In the genomic region with DNA sequence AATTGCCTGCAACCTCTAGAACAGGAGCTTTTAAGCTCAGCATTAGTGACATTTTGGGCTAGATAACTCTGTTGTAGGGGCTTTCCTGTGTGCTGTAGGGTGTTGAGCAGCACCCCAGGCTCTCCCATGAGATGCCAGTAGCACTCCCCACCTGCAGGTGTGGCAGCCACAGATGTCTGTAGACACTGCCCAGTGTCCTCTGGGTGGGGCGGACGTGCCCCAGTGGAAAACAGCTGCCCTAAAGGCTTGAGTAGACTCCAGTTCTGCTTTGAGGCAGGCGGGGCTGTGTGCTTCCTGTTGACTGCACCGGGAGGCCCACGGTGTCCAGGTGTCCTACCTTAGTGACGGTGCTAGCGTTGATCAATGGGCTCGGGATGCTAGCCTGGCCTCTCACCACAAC, we compare ENCODE assay signal across 10 cellular contexts. TPM values are rescaled to one million over a fixed set of nuclear protein-coding genes. Genes with fewer than 3 reads are reported as not detected.
A peak's percentile ranks its signal among the peaks of the same experiment; 100 is the strongest.
DNase-seq lines count a peak whose midpoint lies in the region; TF ChIP-seq lines count a peak whose summit lies in the region.
"Had no signal": no experiment of that assay in that cellular context is flagged by ENCODE, and none has a peak within 500 bp of the region (broad histone marks: within the 10 kb centered on the region; RNA-seq: fewer than 3 reads in every experiment).

No MANE protein-coding gene starts in this region.

- no TSS peak for BruUV-seq in MCF 10A (replicated peaks; lab: Mats Ljungman, UMichigan)

- H3K36me3 ChIP-seq in transverse colon (peaks cover 0 to 14% (median 0%) of the 10 kb centered on the region in 4 donors), BE2C (peaks cover 63% of the 10 kb centered on the region)

- no peaks in the 10 kb centered on the region for H3K9me3 Mint-ChIP-seq in activated T-cell treated with anti-CD3 and anti-CD28 coated beads, Interleukin-2, amount 50 U/mL, for 24 hours
- no peaks in the 10 kb centered on the region for H3K9me3 Mint-ChIP-seq in activated naive CD4-positive, alpha-beta T cell treated with anti-CD3 and anti-CD28 coated beads, Interleukin-2, amount 10 ng/mL, durations not matched to agents 7 days and 5 days
- no peaks in the 10 kb centered on the region for H3K9me3 Mint-ChIP-seq in MCF 10A (ENCODE audit: unreplicated experiment)

- CTCF ChIA-PET in activated naive CD4-positive, alpha-beta T cell treated with anti-CD3 and anti-CD28 coated beads, Interleukin-2, amount 10 ng/mL, durations not matched to agents 7 days and 5 days (lab: Charles Lee), result interaction anchor here (1.3 kb wide), 2 partner anchors 76 to 115 kb away, joined by 4 read pairs; no protein-coding TSS in a partner anchor
- CTCF ChIA-PET in MCF 10A (lab: Yijun Ruan, JAX), result no interaction called here

- intact Hi-C loops in transverse colon (cut with DNase I; ENCODE audit: low total_unique reads) (no loop called here), MCF 10A (cut with micrococcal nuclease) (no loop called here)

- in situ Hi-C loops in transverse colon (cut with MboI; ENCODE audit: low pct_ligation_motif_present in 1 of 4, low pct_unique_long_range_greater_than_20kb in 1 of 4, low sequenced_read_pairs in 3 of 4), result no loop called here

- no peak for TF ChIP-seq EP300 in transverse colon (IDR thresholded peaks at IDR 0.05; ENCODE audit: low read depth)

- H3K4me1 Mint-ChIP-seq in activated T-cell treated with anti-CD3 and anti-CD28 coated beads, Interleukin-2, amount 50 U/mL, for 24 hours (ENCODE audit: low read depth), result peaks cover 56% of the 10 kb centered on the region
- peaks cover 64% of the 10 kb centered on the region for H3K4me1 Mint-ChIP-seq in activated naive CD4-positive, alpha-beta T cell treated with anti-CD3 and anti-CD28 coated beads, Interleukin-2, amount 10 ng/mL, durations not matched to agents 7 days and 5 days
- no peaks in the 10 kb centered on the region for H3K4me1 Mint-ChIP-seq in MCF 10A (ENCODE audit: insufficient read depth, unreplicated experiment)

- no peaks in the 10 kb centered on the region for H3K27me3 Mint-ChIP-seq in activated T-cell treated with anti-CD3 and anti-CD28 coated beads, Interleukin-2, amount 50 U/mL, for 24 hours
- H3K27me3 Mint-ChIP-seq in activated naive CD4-positive, alpha-beta T cell treated with anti-CD3 and anti-CD28 coated beads, Interleukin-2, amount 10 ng/mL, durations not matched to agents 7 days and 5 days, result no peaks in the 10 kb centered on the region
- no peaks in the 10 kb centered on the region for H3K27me3 Mint-ChIP-seq in MCF 10A (ENCODE audit: insufficient read depth, unreplicated experiment)

- H3K4me3 ChIP-seq in transverse colon (peak overlapping the region in 2 of 4 donors; percentile 16 to 19), BE2C (ENCODE audit: low read depth, low read length) (no peak overlapping the region)

- H3K4me3 Mint-ChIP-seq in activated T-cell treated with anti-CD3 and anti-CD28 coated beads, Interleukin-2, amount 50 U/mL, for 24 hours, result no peak overlapping the region
- peak overlapping the region; percentile 59 for H3K4me3 Mint-ChIP-seq in activated naive CD4-positive, alpha-beta T cell treated with anti-CD3 and anti-CD28 coated beads, Interleukin-2, amount 10 ng/mL, durations not matched to agents 7 days and 5 days
- H3K4me3 Mint-ChIP-seq in MCF 10A (ENCODE audit: unreplicated experiment), result no peak overlapping the region

- WGBS in transverse colon (ENCODE audit: low coverage in 1 of 2), 2 donors, result 33% methylated on average over 8 of the region's 8 CpGs; no CpG with 5 or more reads in 1 of the 2 donors

- TF ChIP-seq CTCF in transverse colon (IDR thresholded peaks at IDR 0.05) (no peak), MCF 10A (IDR thresholded peaks at IDR 0.05; ENCODE audit: unreplicated experiment) (no peak), BE2C (IDR thresholded peaks at IDR 0.05; ENCODE audit: low read depth, low read length) (no peak)

- peak; percentile 30 for DNase-seq in activated T-cell treated with anti-CD3 and anti-CD28 coated beads, Interleukin-2, amount 50 U/mL, for 24 hours
- no peak for DNase-seq in activated T-cell treated with anti-CD3 and anti-CD28 coated beads for 4 hours
- peak; percentile 47 for DNase-seq in activated naive CD4-positive, alpha-beta T cell treated with anti-CD3 and anti-CD28 coated beads, Interleukin-2, amount 10 ng/mL, durations not matched to agents 7 days and 5 days
- DNase-seq in mesenteric fat pad (ENCODE audit: low spot score), result peak; percentile 72
- peak; percentile 91 for DNase-seq in transverse colon
- no peak for DNase-seq in MCF 10A (ENCODE audit: unreplicated experiment)
- DNase-seq in LoVo (ENCODE audit: low spot score), result no peak
- DNase-seq in BE2C, result no peak
- DNase-seq: activated CD4-positive, alpha-beta T cell treated with anti-CD3 and anti-CD28 coated beads for 4 hours; NCI-H446 had no signal

- TF ChIP-seq POLR2A in transverse colon (IDR thresholded peaks at IDR 0.05), result peak; percentile 66

- H3K4me1 ChIP-seq in transverse colon (peaks cover 7 to 80% (median 56%) of the 10 kb centered on the region in 4 donors), BE2C (no peaks in the 10 kb centered on the region)

- H3K9me3 ChIP-seq in transverse colon, result no peaks in the 10 kb centered on the region
- H3K9me3 ChIP-seq in BE2C, result no peaks in the 10 kb centered on the region

- POLR2A ChIA-PET in MCF 10A (lab: Yijun Ruan, JAX), result no interaction called here

- H3K27ac Mint-ChIP-seq in activated T-cell treated with anti-CD3 and anti-CD28 coated beads, Interleukin-2, amount 50 U/mL, for 24 hours, result peak overlapping the region; percentile 89
- H3K27ac Mint-ChIP-seq in activated naive CD4-positive, alpha-beta T cell treated with anti-CD3 and anti-CD28 coated beads, Interleukin-2, amount 10 ng/mL, durations not matched to agents 7 days and 5 days, result peak overlapping the region; percentile 97
- H3K27ac Mint-ChIP-seq in MCF 10A (ENCODE audit: low read depth, unreplicated experiment), result no peak overlapping the region

- H3K27ac ChIP-seq in transverse colon, result peak overlapping the region; percentile 83 to 88 (median 86)

- H3K36me3 Mint-ChIP-seq in activated T-cell treated with anti-CD3 and anti-CD28 coated beads, Interleukin-2, amount 50 U/mL, for 24 hours (ENCODE audit: low read depth), result peaks cover 88% of the 10 kb centered on the region
- peaks cover 72% of the 10 kb centered on the region for H3K36me3 Mint-ChIP-seq in activated naive CD4-positive, alpha-beta T cell treated with anti-CD3 and anti-CD28 coated beads, Interleukin-2, amount 10 ng/mL, durations not matched to agents 7 days and 5 days
- H3K36me3 Mint-ChIP-seq in MCF 10A (ENCODE audit: insufficient read depth, unreplicated experiment), result peaks cover 63% of the 10 kb centered on the region

- H3K27me3 ChIP-seq in transverse colon (no peaks in the 10 kb centered on the region), BE2C (no peaks in the 10 kb centered on the region)

RNA-seq across cellular contexts. Expression of gene PWP2, which starts 16.9 kb away (rescaled TPM):
- total RNA-seq in mesenteric fat pad (3.6 TPM), transverse colon (10 to 100 TPM in 3 of 4 donors, not detected in 1; 11.9 to 19.9 (median 12.1) TPM), MCF 10A (2022) (11.2 and 16.5 TPM in 2 replicates)
- 33.2 TPM for polyA plus RNA-seq in BE2C (2012; ENCODE audit: insufficient read depth, insufficient read length, low read depth)

RNA-seq across cellular contexts. Expression of gene GATD3, which starts 43.2 kb away (rescaled TPM):
- total RNA-seq in mesenteric fat pad (10.8 TPM), transverse colon (10 to 100 TPM in 3 of 4 donors, 1 to 10 TPM in 1; 3.6 to 71.1 (median 15.9) TPM), MCF 10A (2022) (29.7 and 34.4 TPM in 2 replicates)
- 74.7 TPM for polyA plus RNA-seq in BE2C (2012; ENCODE audit: insufficient read depth, insufficient read length, low read depth)

Comparison
In these comparisons a context has a peak if more than half of its experiments do, and no peak if none do; other contexts are left out.
1. DNase-seq: peak in activated T-cell treated with anti-CD3 and anti-CD28 coated beads, Interleukin-2, amount 50 U/mL, for 24 hours (single experiment), activated naive CD4-positive, alpha-beta T cell treated with anti-CD3 and anti-CD28 coated beads, Interleukin-2, amount 10 ng/mL, durations not matched to agents 7 days and 5 days (single experiment), mesenteric fat pad (single experiment) and transverse colon (single experiment); none in activated T-cell treated with anti-CD3 and anti-CD28 coated beads for 4 hours (single experiment), MCF 10A (single experiment), LoVo (single experiment) and BE2C (single experiment).